Comparison of ENCODE assay signal across 9 cellular contexts in the genomic region with DNA sequence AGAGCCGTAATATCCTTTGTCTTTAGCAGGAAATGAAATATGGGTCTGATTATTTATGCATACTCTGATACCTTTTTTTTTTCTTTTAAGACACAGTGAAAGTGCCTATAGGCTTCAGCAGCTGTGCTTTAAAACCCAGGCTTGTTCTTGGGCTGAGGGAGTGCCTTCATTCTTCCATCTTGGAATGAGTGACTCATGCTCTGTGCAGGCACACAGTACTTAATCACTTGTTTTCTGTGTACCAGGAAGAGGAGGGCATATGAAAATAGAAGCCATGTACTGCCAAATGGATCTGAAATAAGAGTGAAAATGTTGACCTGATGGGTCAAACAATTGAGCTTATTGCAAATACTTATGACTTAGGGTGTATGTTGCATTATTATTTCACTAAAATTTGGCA. TPM values are rescaled to one million over a fixed set of nuclear protein-coding genes. Genes with fewer than 3 reads are reported as not detected.
DNase-seq lines count a peak whose midpoint lies in the region; ATAC-seq, FAIRE-seq and TF ChIP-seq lines count a peak whose summit lies in the region.
"Had no signal": no experiment of that assay in that cellular context is flagged by ENCODE, and none has a peak within 500 bp of the region (broad histone marks: within the 10 kb centered on the region; RNA-seq: fewer than 3 reads in every experiment).

No MANE protein-coding gene starts in this region.

- POLR2A ChIA-PET in HCT116 (lab: Charles Lee), result interaction anchor here (0.9 to 1.7 kb wide), 3 partner anchors 11 to 60 kb away, joined by 3 to 12 read pairs (median 3); a partner anchor contains a TSS

- BruUV-seq in HCT116 (replicated peaks; lab: Mats Ljungman, UMichigan), result no TSS peak

- DNase-seq in A172 (ENCODE audit: low spot score), result peak; percentile 82
- peak; percentile 86 for DNase-seq in HCT116 (ENCODE audit: low read depth, low spot score)
- no peak for DNase-seq in activated naive CD4-positive, alpha-beta T cell treated with anti-CD3 and anti-CD28 coated beads, Interleukin-2, amount 50 U/mL, for 72 hours (ENCODE audit: low spot score in 2 of 2)
- DNase-seq in kidney, result no peak
- DNase-seq in D341Med (ENCODE audit: low spot score), result no peak
- no peak for DNase-seq in GM12891 (ENCODE audit: insufficient read length, low spot score)

- H3K4me1 ChIP-seq in HCT116 (ENCODE audit: control insufficient read depth in 1 of 2, insufficient read depth in 2 of 2, low read length in 2 of 2), result peaks cover 40 to 61% of the 10 kb centered on the region in 2 experiments
- H3K4me1 ChIP-seq in kidney (ENCODE audit: control insufficient read depth in 1 of 2, insufficient read depth in 1 of 2, low read depth in 1 of 2, low read length in 2 of 2), result peaks cover 2 to 4% of the 10 kb centered on the region in 2 donors

- H3K9me3 Mint-ChIP-seq in activated naive CD4-positive, alpha-beta T cell treated with anti-CD3 and anti-CD28 coated beads, Interleukin-2, amount 50 U/mL, for 72 hours, result no peaks in the 10 kb centered on the region
- H3K9me3 Mint-ChIP-seq: central memory CD8-positive, alpha-beta T cell had no signal

- H3K36me3 Mint-ChIP-seq in activated naive CD4-positive, alpha-beta T cell treated with anti-CD3 and anti-CD28 coated beads, Interleukin-2, amount 50 U/mL, for 72 hours, result peaks cover 0 to 6% of the 10 kb centered on the region in 2 donors

- peak; percentile 96 for ATAC-seq in HCT116
- ATAC-seq in activated naive CD4-positive, alpha-beta T cell treated with anti-CD3 and anti-CD28 coated beads, Interleukin-2, amount 50 U/mL, for 72 hours, result peak; percentile 74 to 84
- ATAC-seq in GM21737 (IDR thresholded peaks at IDR 0.05; ENCODE audit: unreplicated experiment), result no peak
- no peak for ATAC-seq in GM21825 (IDR thresholded peaks at IDR 0.05; ENCODE audit: unreplicated experiment)

- peak overlapping the region in 1 of 2 donors; percentile 24 for H3K27ac Mint-ChIP-seq in activated naive CD4-positive, alpha-beta T cell treated with anti-CD3 and anti-CD28 coated beads, Interleukin-2, amount 50 U/mL, for 72 hours

- H3K79me2 ChIP-seq in HCT116 (ENCODE audit: insufficient read depth, low read length), result peaks cover 24% of the 10 kb centered on the region

- H3K36me3 ChIP-seq in HCT116 (ENCODE audit: control insufficient read depth in 1 of 2, insufficient read depth in 2 of 2, low read length in 2 of 2), result no peaks in the 10 kb centered on the region
- H3K36me3 ChIP-seq in kidney (ENCODE audit: control insufficient read depth in 1 of 2, insufficient read depth in 2 of 2, low read length in 2 of 2), result no peaks in the 10 kb centered on the region

- no peak overlapping the region for H2AFZ ChIP-seq in HCT116 (ENCODE audit: low read depth, low read length, poor library complexity, severe bottlenecking)

- TF ChIP-seq POLR2A in HCT116 (IDR thresholded peaks at IDR 0.05; ENCODE audit: borderline replicate concordance, extremely low read depth, insufficient read depth, insufficient read length) (no peak), GM12891 (IDR thresholded peaks at IDR 0.05; ENCODE audit: low read depth, low read length) (no peak)

- H3K27ac ChIP-seq in HCT116 (ENCODE audit: low read depth, low read length) (peak overlapping the region; percentile 53; the same call in 1 of the 2 replicates), kidney (ENCODE audit: low read depth in 2 of 2, low read length in 2 of 2) (no peak overlapping the region)

- intact Hi-C loops in HCT116 (cut with micrococcal nuclease), result no loop called here
- intact Hi-C loops in kidney (cut with DNase I), result no loop called here

- H3K4me3 ChIP-seq in HCT116 (replicated peaks in 1 of 2; ENCODE audit: low read depth in 1 of 2, low read length in 2 of 2) (peak overlapping the region in 1 of 2 experiments; percentile 34; a peak in 2 of 4 replicates), kidney (ENCODE audit: low read length in 2 of 2) (no peak overlapping the region)

- 0 out of 2 replicates have a peak, but pooled peaks have one; percentile 11 for TF ChIP-seq RAD21 in HCT116 (IDR thresholded peaks at IDR 0.05; ENCODE audit: low read depth)

- H4K20me1 ChIP-seq in HCT116 (ENCODE audit: insufficient read depth), result no peaks in the 10 kb centered on the region

- peak overlapping the region; percentile 77 for H3K4me2 ChIP-seq in HCT116 (ENCODE audit: low read length)

- no peaks in the 10 kb centered on the region for H3K27me3 ChIP-seq in HCT116 (ENCODE audit: insufficient read depth, low read length)

- CTCF ChIA-PET in HCT116 (lab: Charles Lee), result interaction anchor here (5.1 kb wide), 1 partner anchor 13 kb away, joined by 36 read pairs; no protein-coding TSS in a partner anchor

- H3K9ac ChIP-seq in HCT116 (ENCODE audit: low read length) (peak overlapping the region; percentile 46), kidney (ENCODE audit: low read length in 2 of 2) (no peak overlapping the region)

- FAIRE-seq in kidney (lab: Jason Lieb, UNC) (peak; percentile 37), GM12891 (lab: Jason Lieb, UNC) (no peak)

- no peaks in the 10 kb centered on the region for H3K9me2 ChIP-seq in HCT116 (ENCODE audit: insufficient read depth)

- H3K9me3 ChIP-seq in HCT116 (ENCODE audit: control insufficient read depth in 1 of 2, insufficient read depth in 1 of 2, low read depth in 1 of 2, low read length in 2 of 2), result no peaks in the 10 kb centered on the region
- no peaks in the 10 kb centered on the region for H3K9me3 ChIP-seq in kidney (ENCODE audit: control insufficient read depth in 1 of 2, low read length in 2 of 2)

- TF ChIP-seq CTCF in HCT116 (IDR thresholded peaks at IDR 0.05 in 2 of 3, conservative IDR thresholded peaks at IDR 0.05 in 1 of 3; ENCODE audit: borderline replicate concordance in 1 of 3, insufficient read depth in 1 of 3, low read depth in 2 of 3, low read length in 2 of 3), result no peak
- TF ChIP-seq CTCF in kidney (IDR thresholded peaks at IDR 0.05; ENCODE audit: borderline replicate concordance, extremely low read depth, insufficient read depth), result no peak

- RAD21 ChIA-PET in HCT116 (lab: Charles Lee; ENCODE audit: low non-redundant PET in 1 of 2, low total read pairs in 2 of 2, uncharacterized antibody in 2 of 2, unreplicated experiment in 2 of 2), result interaction anchor here in 1 of 2 experiments (0.6 kb wide), 1 partner anchor 12 kb away, joined by 5 read pairs; no protein-coding TSS in a partner anchor

TF ChIP-seq in HCT116, 20 proteins besides CTCF, POLR2A, EP300 and RAD21 (continues in another document):
- TF ChIP-seq YY1 (IDR thresholded peaks at IDR 0.05; ENCODE audit: extremely low read depth, insufficient replicate concordance, low read depth, low read length), result peak; percentile 93

TF ChIP-seq in GM12891, 5 proteins besides CTCF, POLR2A, EP300 and RAD21:
- TF ChIP-seq PAX5 (IDR thresholded peaks at IDR 0.05; ENCODE audit: insufficient read depth, low read length, severe bottlenecking) (no peak), POU2F2 (IDR thresholded peaks at IDR 0.05; ENCODE audit: low read depth, low read length) (no peak), POLR2AphosphoS5 (IDR thresholded peaks at IDR 0.05; ENCODE audit: low read depth, low read length) (no peak), SPI1 (IDR thresholded peaks at IDR 0.05; ENCODE audit: low read depth, low read length) (no peak), TAF1 (IDR thresholded peaks at IDR 0.05; ENCODE audit: low read depth, low read length) (no peak)

RNA-seq across cellular contexts. Expression of a gene that starts 12.0 kb away (rescaled TPM):
- 23.5 and 33.2 TPM in 2 replicates for total RNA-seq in A172 (2014; rRNA removed; shearing (Covaris generic))
- total RNA-seq in HCT116 (2021; ENCODE audit: unreplicated experiment) (21.6 TPM), kidney (17.5 TPM)
- polyA plus RNA-seq in HCT116 (2012), result 9.5 and 13.5 TPM in 2 replicates
- 10 to 100 TPM; 23.0 to 27.3 TPM for total RNA-seq in activated naive CD4-positive, alpha-beta T cell treated with anti-CD3 and anti-CD28 coated beads, Interleukin-2, amount 50 U/mL, for 72 hours
- 16.4 TPM for polyA plus RNA-seq in kidney (ENCODE audit: insufficient read depth, low read depth, low replicate concordance)
- 8.2 TPM for polyA plus RNA-seq in GM12891 (2012; ENCODE audit: low read depth, missing spikeins)

Comparison
In these comparisons a context has a peak if more than half of its experiments do, and no peak if none do; other contexts are left out.
1. DNase-seq: peak in A172 (single experiment) and HCT116 (single experiment); none in activated naive CD4-positive, alpha-beta T cell treated with anti-CD3 and anti-CD28 coated beads, Interleukin-2, amount 50 U/mL, for 72 hours (0 of 2), kidney (single experiment), D341Med (single experiment) and GM12891 (single experiment).
2. ATAC-seq: peak in HCT116 (single experiment) and activated naive CD4-positive, alpha-beta T cell treated with anti-CD3 and anti-CD28 coated beads, Interleukin-2, amount 50 U/mL, for 72 hours (2 of 2); none in GM21737 (single experiment) and GM21825 (single experiment).